ENCODE assay signal across 8 cellular contexts in the genomic region with DNA sequence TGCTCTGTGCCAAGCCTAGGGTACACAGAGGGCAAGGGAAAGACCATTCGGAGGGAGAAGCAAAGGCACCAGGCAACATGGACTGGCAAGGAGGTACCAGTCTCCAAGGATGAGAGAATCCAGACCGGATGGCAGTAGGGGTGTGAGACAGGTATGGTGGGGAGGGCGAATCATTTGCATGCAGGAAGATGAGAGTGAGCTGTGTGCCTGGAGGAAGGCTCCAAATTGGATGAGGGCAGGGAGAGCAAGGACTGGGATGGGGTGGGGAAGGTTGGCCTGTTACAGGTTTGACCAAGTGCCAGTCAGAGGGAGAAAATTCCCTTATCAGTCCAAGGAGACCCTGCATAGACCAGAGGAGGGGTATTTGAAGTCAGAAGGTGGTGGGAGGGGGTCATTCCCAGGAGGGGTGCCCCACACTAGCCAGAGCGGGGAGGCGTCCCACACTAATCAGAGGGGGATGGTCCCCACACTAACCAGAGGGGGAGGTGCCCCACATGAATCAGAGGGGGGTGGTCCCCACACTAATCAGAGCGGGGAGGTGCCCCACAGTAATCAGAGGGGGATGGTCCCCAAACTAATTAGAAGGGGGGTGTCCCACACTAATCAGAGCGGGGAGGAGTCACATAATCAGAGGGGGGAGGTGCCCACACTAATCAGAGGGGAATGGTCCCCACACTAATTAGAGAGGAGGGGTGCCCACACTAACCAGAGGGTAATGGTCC. TPM values are rescaled to one million over a fixed set of nuclear protein-coding genes. Genes with fewer than 3 reads are reported as not detected.
DNase-seq lines count a peak whose midpoint lies in the region; ATAC-seq, FAIRE-seq and TF ChIP-seq lines count a peak whose summit lies in the region.

No MANE protein-coding gene starts in this region.

- no peak overlapping the region for H2BK12ac ChIP-seq in neuronal stem cell (ENCODE audit: low read length)

- no peaks in the 10 kb centered on the region for H3K9me3 ChIP-seq in CD8-positive, alpha-beta T cell (ENCODE audit: low read length)
- peaks cover 17% of the 10 kb centered on the region for H3K9me3 ChIP-seq in NT2/D1 (ENCODE audit: insufficient read depth, low read length)
- peaks cover 5 to 11% of the 10 kb centered on the region in 2 donors for H3K9me3 ChIP-seq in neuronal stem cell (replicated peaks in 1 of 2; ENCODE audit: control insufficient read depth in 2 of 2, insufficient read depth in 1 of 2, low read depth in 1 of 2, low read length in 2 of 2)

- peak overlapping the region; percentile 88 for H3K18ac ChIP-seq in neuronal stem cell (ENCODE audit: low read length)

- H2AFZ ChIP-seq in neuronal stem cell (ENCODE audit: low read length): peak overlapping the region; percentile 92

- no peak overlapping the region for H2BK120ac ChIP-seq in neuronal stem cell (ENCODE audit: low read depth, low read length)

- H2BK5ac ChIP-seq in neuronal stem cell (ENCODE audit: low read length): no peak overlapping the region

- CTCF ChIA-PET in CD8-positive, alpha-beta T cell (lab: Charles Lee): no interaction called here

- H3K27me3 ChIP-seq in CD8-positive, alpha-beta T cell (ENCODE audit: insufficient read depth, low read length): no peaks in the 10 kb centered on the region
- H3K27me3 ChIP-seq in NT2/D1 (ENCODE audit: insufficient read depth, insufficient read length) (peaks cover 12% of the 10 kb centered on the region), neuronal stem cell (ENCODE audit: control insufficient read depth in 3 of 3, insufficient read depth in 3 of 3, low read depth in 1 of 3, low read length in 3 of 3) (no peaks in the 10 kb centered on the region)

- H3K9me3 Mint-ChIP-seq in CD8-positive, alpha-beta T cell: no peaks in the 10 kb centered on the region

- no peak for FAIRE-seq in frontal cortex (lab: Jason Lieb, UNC)

- peak overlapping the region; percentile 75 for H3K27ac ChIP-seq in CD8-positive, alpha-beta T cell (ENCODE audit: low read depth, low read length)
- H3K27ac ChIP-seq in neuronal stem cell (replicated peaks; ENCODE audit: low read length): no peak overlapping the region

- no peak overlapping the region for H3K4ac ChIP-seq in neuronal stem cell (ENCODE audit: low read length)

- H3K4me3 ChIP-seq in CD8-positive, alpha-beta T cell (ENCODE audit: low read depth, low read length): peak overlapping the region; percentile 91
- peak overlapping the region; percentile 98 for H3K4me3 ChIP-seq in NT2/D1 (ENCODE audit: insufficient read length, low read depth)
- H3K4me3 ChIP-seq in epithelial cell of proximal tubule (ENCODE audit: low read depth, low read length): peak overlapping the region; percentile 99
- H3K4me3 ChIP-seq in neuronal stem cell (ENCODE audit: low read length in 2 of 2): peak overlapping the region; percentile 92 to 100

- H4K8ac ChIP-seq in neuronal stem cell (ENCODE audit: low read depth, low read length): peak overlapping the region; percentile 52

- POLR2A ChIA-PET in CD8-positive, alpha-beta T cell (lab: Charles Lee): no interaction called here

- DNase-seq in CD8-positive, alpha-beta T cell: no peak
- DNase-seq in NT2/D1 (ENCODE audit: low read depth, low spot score) (no peak), epithelial cell of proximal tubule (ENCODE audit: low read depth) (no peak), neuronal stem cell (ENCODE audit: low spot score) (no peak), HPDE6-E6E7 (ENCODE audit: extremely low spot score) (no peak), pons (ENCODE audit: low spot score) (no peak), Kasumi-1 (lab: John Stamatoyannopoulos, UW) (no peak), frontal cortex (ENCODE audit: low spot score in 2 of 2) (no peak)

- peaks cover 46% of the 10 kb centered on the region for H3K4me1 Mint-ChIP-seq in CD8-positive, alpha-beta T cell (ENCODE audit: low read depth)

- peak overlapping the region; percentile 90 for H3K14ac ChIP-seq in neuronal stem cell (ENCODE audit: low read length)

- H3K27me3 Mint-ChIP-seq in CD8-positive, alpha-beta T cell (ENCODE audit: low read depth): no peaks in the 10 kb centered on the region

- peak overlapping the region; percentile 86 for H3K4me3 Mint-ChIP-seq in CD8-positive, alpha-beta T cell

- H2BK15ac ChIP-seq in neuronal stem cell (ENCODE audit: low read length): no peak overlapping the region

- peak overlapping the region; percentile 92 for H3K27ac Mint-ChIP-seq in CD8-positive, alpha-beta T cell

- ATAC-seq in CD8-positive, alpha-beta T cell: no peak

- peaks cover 16% of the 10 kb centered on the region for H3K36me3 Mint-ChIP-seq in CD8-positive, alpha-beta T cell

- H3K36me3 ChIP-seq in CD8-positive, alpha-beta T cell (ENCODE audit: insufficient read depth, low read length): no peaks in the 10 kb centered on the region
- H3K36me3 ChIP-seq in NT2/D1 (ENCODE audit: insufficient read depth, insufficient read length, low read length) (peaks cover 26% of the 10 kb centered on the region), neuronal stem cell (replicated peaks in 1 of 2; ENCODE audit: control insufficient read depth in 2 of 2, insufficient read depth in 2 of 2, low read length in 2 of 2) (peaks cover 2 to 15% of the 10 kb centered on the region in 2 donors)

- peak overlapping the region; percentile 94 for H3K9ac ChIP-seq in NT2/D1 (ENCODE audit: insufficient read length, low read depth)
- peak overlapping the region; percentile 95 for H3K9ac ChIP-seq in neuronal stem cell (ENCODE audit: low read depth, low read length, poor library complexity)

- H3K23ac ChIP-seq in neuronal stem cell (ENCODE audit: low read depth, low read length, poor library complexity): peak overlapping the region; percentile 51

- no peak for TF ChIP-seq CTCF in CD8-positive, alpha-beta T cell (IDR thresholded peaks at IDR 0.05)
- no peak for TF ChIP-seq CTCF in epithelial cell of proximal tubule (conservative IDR thresholded peaks at IDR 0.05; ENCODE audit: low read depth, low read length)

- H2AK5ac ChIP-seq in neuronal stem cell (ENCODE audit: low read depth, low read length): peak overlapping the region; percentile 62

- peak overlapping the region; percentile 70 for H3K4me2 ChIP-seq in neuronal stem cell (ENCODE audit: insufficient read depth, low read length, poor library complexity, severe bottlenecking)

- no peak overlapping the region for H4K91ac ChIP-seq in neuronal stem cell (ENCODE audit: low read depth, low read length, poor library complexity)

- intact Hi-C loops in CD8-positive, alpha-beta T cell (cut with DNase I, micrococcal nuclease): loop anchor here (1.0 to 2.0 kb wide), 2 partner anchors 16 to 65 kb away; a partner anchor contains a TSS

- no CpG with 5 or more reads among the region's 7 CpGs for WGBS in neuronal stem cell (ENCODE audit: extremely low coverage in 2 of 2, insufficient read length in 2 of 2, insufficient replicate concordance in 1 of 2), 2 donors

- H3K4me1 ChIP-seq in CD8-positive, alpha-beta T cell (ENCODE audit: insufficient read depth, low read length): peaks cover 47% of the 10 kb centered on the region
- peaks cover 9% of the 10 kb centered on the region for H3K4me1 ChIP-seq in NT2/D1 (ENCODE audit: insufficient read depth, insufficient read length)
- H3K4me1 ChIP-seq in neuronal stem cell (ENCODE audit: control insufficient read depth in 2 of 2, insufficient read depth in 1 of 2, low read depth in 1 of 2, low read length in 2 of 2): peaks cover 10 to 13% of the 10 kb centered on the region in 2 donors

- H3K79me1 ChIP-seq in neuronal stem cell (ENCODE audit: low read depth, low read length): peaks cover 12% of the 10 kb centered on the region

RNA-seq across cellular contexts. Expression of a gene that starts 0.7 kb away (rescaled TPM):
- total RNA-seq in CD8-positive, alpha-beta T cell: 10 to 100 TPM; 41.6 to 48.9 TPM
- 50.9 and 60.3 TPM in 2 replicates for total RNA-seq in epithelial cell of proximal tubule
- polyA plus RNA-seq in neuronal stem cell (2013, experiment 1 of 2): 30.7 TPM
- 30.5 TPM for polyA plus RNA-seq in neuronal stem cell (2013, experiment 2 of 2)
- 17.5 TPM for total RNA-seq in frontal cortex

RNA-seq across cellular contexts. Expression of a gene that starts 15.1 kb away (rescaled TPM):
- under 1 TPM in 1 of 2 experiments, not detected in 1; 0.78 TPM for total RNA-seq in CD8-positive, alpha-beta T cell
- total RNA-seq in epithelial cell of proximal tubule (2.1 and 2.2 TPM in 2 replicates), frontal cortex (0.41 TPM)
- 1.3 TPM for polyA plus RNA-seq in neuronal stem cell (2013, experiment 1 of 2)
- 1.6 TPM for polyA plus RNA-seq in neuronal stem cell (2013, experiment 2 of 2)

RNA-seq across cellular contexts. Expression of a gene that starts 29.1 kb away (rescaled TPM):
- total RNA-seq in CD8-positive, alpha-beta T cell: 10 to 100 TPM; 30.9 to 32.0 TPM
- total RNA-seq in epithelial cell of proximal tubule (258 and 338 TPM in 2 replicates), frontal cortex (10.6 TPM)
- polyA plus RNA-seq in neuronal stem cell (2013, experiment 1 of 2): 36.5 TPM
- 36.6 TPM for polyA plus RNA-seq in neuronal stem cell (2013, experiment 2 of 2)
